Comparison of ENCODE assay signal across 1 cellular context in genomic region chr5:43105369-43106289, GRCh38.
TF ChIP-seq lines count a peak whose summit lies in the region.

No MANE protein-coding gene starts in this region.

TF ChIP-seq in SK-N-SH, 30 proteins besides CTCF, POLR2A, EP300 and RAD21 (continued from another document):
- TF ChIP-seq MXI1 (IDR thresholded peaks at IDR 0.05; ENCODE audit: low read depth, low read length) = peak; percentile 50; the same call in 1 of the 2 replicates
- no peak for TF ChIP-seq NFIC (IDR thresholded peaks at IDR 0.05; ENCODE audit: borderline replicate concordance)
- TF ChIP-seq SIN3A (IDR thresholded peaks at IDR 0.05; ENCODE audit: borderline replicate concordance, low read depth, low read length) = peak; percentile 66
- no peak for TF ChIP-seq FOXJ3 (CRISPR knock-in tag; IDR thresholded peaks at IDR 0.05)
- TF ChIP-seq FOSL2 (IDR thresholded peaks at IDR 0.05; ENCODE audit: borderline replicate concordance, low read depth) = no peak; the same call in 1 of the 2 replicates
- no peak for TF ChIP-seq GABPA (IDR thresholded peaks at IDR 0.05; ENCODE audit: low read depth)
- peak; percentile 93 for TF ChIP-seq SMC3 (IDR thresholded peaks at IDR 0.05; ENCODE audit: low read depth, low read length)
- no peak for TF ChIP-seq IRF3 (IDR thresholded peaks at IDR 0.05; ENCODE audit: low read depth, low read length)
- TF ChIP-seq JUND (IDR thresholded peaks at IDR 0.05) = no peak
- TF ChIP-seq EZH2phosphoT487 (IDR thresholded peaks at IDR 0.05; ENCODE audit: borderline replicate concordance, low read depth) = no peak
- no peak for TF ChIP-seq USF2 (IDR thresholded peaks at IDR 0.05; ENCODE audit: borderline replicate concordance, low read depth, low read length)
- TF ChIP-seq MEF2A (IDR thresholded peaks at IDR 0.05; ENCODE audit: borderline replicate concordance, low read depth) = no peak
- TF ChIP-seq RCOR1 (IDR thresholded peaks at IDR 0.05; ENCODE audit: low read length) = peak; percentile 69
- TF ChIP-seq GATA2 (CRISPR knock-in tag; IDR thresholded peaks at IDR 0.05) = no peak
- no peak for TF ChIP-seq TAF1 (IDR thresholded peaks at IDR 0.05; ENCODE audit: borderline replicate concordance, low read depth, low read length)
- no peak; the same call in 1 of the 2 replicates for TF ChIP-seq PBX3 (IDR thresholded peaks at IDR 0.05)
TF ChIP-seq in SK-N-SH: peak in this region for 6.
